1 cellular context compared by ENCODE assay signal in the genomic region with DNA sequence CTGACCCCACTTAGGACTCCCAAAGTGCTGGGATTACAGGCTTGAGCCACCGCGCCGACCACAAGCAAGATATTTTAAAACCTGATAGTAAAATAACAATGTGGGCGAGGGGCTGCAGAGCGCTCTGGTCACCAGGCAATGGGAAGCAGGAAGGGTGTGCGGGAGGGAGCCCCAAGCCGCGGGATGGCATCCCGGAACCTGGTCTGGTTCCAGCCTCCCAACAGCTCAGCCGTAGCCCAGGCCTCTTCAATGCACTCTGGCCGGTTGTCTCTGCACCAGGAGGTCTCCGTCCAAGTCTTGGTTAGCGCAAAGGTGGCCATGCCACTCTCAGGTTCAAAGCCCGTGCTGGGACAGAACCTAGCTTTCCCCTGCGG.
A peak's percentile ranks its signal among the peaks of the same experiment; 100 is the strongest.
TF ChIP-seq lines count a peak whose summit lies in the region.

No MANE protein-coding gene starts in this region.

TF ChIP-seq in HepG2, 621 proteins besides CTCF, POLR2A, EP300 and RAD21 (continued from another document):
- no peak for TF ChIP-seq ZBED4 (CRISPR knock-in tag; IDR thresholded peaks at IDR 0.05; ENCODE audit: borderline replicate concordance)
- TF ChIP-seq YEATS4 (CRISPR knock-in tag; IDR thresholded peaks at IDR 0.05; ENCODE audit: borderline replicate concordance), result no peak
- TF ChIP-seq, protein P1, sequence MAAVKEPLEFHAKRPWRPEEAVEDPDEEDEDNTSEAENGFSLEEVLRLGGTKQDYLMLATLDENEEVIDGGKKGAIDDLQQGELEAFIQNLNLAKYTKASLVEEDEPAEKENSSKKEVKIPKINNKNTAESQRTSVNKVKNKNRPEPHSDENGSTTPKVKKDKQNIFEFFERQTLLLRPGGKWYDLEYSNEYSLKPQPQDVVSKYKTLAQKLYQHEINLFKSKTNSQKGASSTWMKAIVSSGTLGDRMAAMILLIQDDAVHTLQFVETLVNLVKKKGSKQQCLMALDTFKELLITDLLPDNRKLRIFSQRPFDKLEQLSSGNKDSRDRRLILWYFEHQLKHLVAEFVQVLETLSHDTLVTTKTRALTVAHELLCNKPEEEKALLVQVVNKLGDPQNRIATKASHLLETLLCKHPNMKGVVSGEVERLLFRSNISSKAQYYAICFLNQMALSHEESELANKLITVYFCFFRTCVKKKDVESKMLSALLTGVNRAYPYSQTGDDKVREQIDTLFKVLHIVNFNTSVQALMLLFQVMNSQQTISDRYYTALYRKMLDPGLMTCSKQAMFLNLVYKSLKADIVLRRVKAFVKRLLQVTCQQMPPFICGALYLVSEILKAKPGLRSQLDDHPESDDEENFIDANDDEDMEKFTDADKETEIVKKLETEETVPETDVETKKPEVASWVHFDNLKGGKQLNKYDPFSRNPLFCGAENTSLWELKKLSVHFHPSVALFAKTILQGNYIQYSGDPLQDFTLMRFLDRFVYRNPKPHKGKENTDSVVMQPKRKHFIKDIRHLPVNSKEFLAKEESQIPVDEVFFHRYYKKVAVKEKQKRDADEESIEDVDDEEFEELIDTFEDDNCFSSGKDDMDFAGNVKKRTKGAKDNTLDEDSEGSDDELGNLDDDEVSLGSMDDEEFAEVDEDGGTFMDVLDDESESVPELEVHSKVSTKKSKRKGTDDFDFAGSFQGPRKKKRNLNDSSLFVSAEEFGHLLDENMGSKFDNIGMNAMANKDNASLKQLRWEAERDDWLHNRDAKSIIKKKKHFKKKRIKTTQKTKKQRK (IDR thresholded peaks at IDR 0.05; ENCODE audit: low read length), result no peak
- TF ChIP-seq MEF2D (CRISPR knock-in tag; IDR thresholded peaks at IDR 0.05), result 0 out of 2 replicates have a peak, but pooled peaks have one; percentile 22
- no peak for TF ChIP-seq ISL2 (CRISPR knock-in tag; IDR thresholded peaks at IDR 0.05)
- TF ChIP-seq NRL (CRISPR knock-in tag; IDR thresholded peaks at IDR 0.05; ENCODE audit: borderline replicate concordance), result 0 out of 2 replicates have a peak, but pooled peaks have one; percentile 26
- no peak for TF ChIP-seq KAT8 (CRISPR knock-in tag; IDR thresholded peaks at IDR 0.05)
- no peak for TF ChIP-seq GLI4 (CRISPR knock-in tag; IDR thresholded peaks at IDR 0.05; ENCODE audit: borderline replicate concordance)
- TF ChIP-seq SALL1 (CRISPR knock-in tag; IDR thresholded peaks at IDR 0.05), result 0 out of 2 replicates have a peak, but pooled peaks have one; percentile 24
- no peak for TF ChIP-seq EZH2 (conservative IDR thresholded peaks at IDR 0.05; ENCODE audit: low read depth, low read length)
- TF ChIP-seq ZNF33A (CRISPR knock-in tag; IDR thresholded peaks at IDR 0.05; ENCODE audit: borderline replicate concordance), result no peak
- TF ChIP-seq CENPT (CRISPR knock-in tag; IDR thresholded peaks at IDR 0.05; ENCODE audit: low read depth), result no peak
- peak; percentile 17; the same call in 1 of the 2 replicates for TF ChIP-seq SPEN (CRISPR knock-in tag; IDR thresholded peaks at IDR 0.05; ENCODE audit: low read depth)
- TF ChIP-seq ZSCAN30 (CRISPR knock-in tag; IDR thresholded peaks at IDR 0.05), result no peak
- no peak for TF ChIP-seq FOXA1 (IDR thresholded peaks at IDR 0.05)
- TF ChIP-seq FOXA1 (CRISPR knock-in tag; IDR thresholded peaks at IDR 0.05), result no peak
- no peak for TF ChIP-seq POGK (CRISPR knock-in tag; conservative IDR thresholded peaks at IDR 0.05)
- no peak for TF ChIP-seq NFIC (IDR thresholded peaks at IDR 0.05; ENCODE audit: low read length)
- TF ChIP-seq ZNF367 (CRISPR knock-in tag; IDR thresholded peaks at IDR 0.05; ENCODE audit: borderline replicate concordance), result no peak
- 0 out of 2 replicates have a peak, but pooled peaks have one; percentile 57 for TF ChIP-seq ZNF788 (CRISPR knock-in tag; IDR thresholded peaks at IDR 0.05; ENCODE audit: borderline replicate concordance)
- no peak for TF ChIP-seq KDM3A (CRISPR knock-in tag; IDR thresholded peaks at IDR 0.05; ENCODE audit: low read depth)
- TF ChIP-seq ZNF652 (CRISPR knock-in tag; IDR thresholded peaks at IDR 0.05; ENCODE audit: borderline replicate concordance, low read depth), result no peak
- TF ChIP-seq, protein P2, sequence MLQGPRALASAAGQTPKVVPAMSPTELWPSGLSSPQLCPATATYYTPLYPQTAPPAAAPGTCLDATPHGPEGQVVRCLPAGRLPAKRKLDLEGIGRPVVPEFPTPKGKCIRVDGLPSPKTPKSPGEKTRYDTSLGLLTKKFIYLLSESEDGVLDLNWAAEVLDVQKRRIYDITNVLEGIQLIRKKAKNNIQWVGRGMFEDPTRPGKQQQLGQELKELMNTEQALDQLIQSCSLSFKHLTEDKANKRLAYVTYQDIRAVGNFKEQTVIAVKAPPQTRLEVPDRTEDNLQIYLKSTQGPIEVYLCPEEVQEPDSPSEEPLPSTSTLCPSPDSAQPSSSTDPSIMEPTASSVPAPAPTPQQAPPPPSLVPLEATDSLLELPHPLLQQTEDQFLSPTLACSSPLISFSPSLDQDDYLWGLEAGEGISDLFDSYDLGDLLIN (CRISPR knock-in tag; IDR thresholded peaks at IDR 0.05; ENCODE audit: borderline replicate concordance), result no peak
- TF ChIP-seq, protein P3, sequence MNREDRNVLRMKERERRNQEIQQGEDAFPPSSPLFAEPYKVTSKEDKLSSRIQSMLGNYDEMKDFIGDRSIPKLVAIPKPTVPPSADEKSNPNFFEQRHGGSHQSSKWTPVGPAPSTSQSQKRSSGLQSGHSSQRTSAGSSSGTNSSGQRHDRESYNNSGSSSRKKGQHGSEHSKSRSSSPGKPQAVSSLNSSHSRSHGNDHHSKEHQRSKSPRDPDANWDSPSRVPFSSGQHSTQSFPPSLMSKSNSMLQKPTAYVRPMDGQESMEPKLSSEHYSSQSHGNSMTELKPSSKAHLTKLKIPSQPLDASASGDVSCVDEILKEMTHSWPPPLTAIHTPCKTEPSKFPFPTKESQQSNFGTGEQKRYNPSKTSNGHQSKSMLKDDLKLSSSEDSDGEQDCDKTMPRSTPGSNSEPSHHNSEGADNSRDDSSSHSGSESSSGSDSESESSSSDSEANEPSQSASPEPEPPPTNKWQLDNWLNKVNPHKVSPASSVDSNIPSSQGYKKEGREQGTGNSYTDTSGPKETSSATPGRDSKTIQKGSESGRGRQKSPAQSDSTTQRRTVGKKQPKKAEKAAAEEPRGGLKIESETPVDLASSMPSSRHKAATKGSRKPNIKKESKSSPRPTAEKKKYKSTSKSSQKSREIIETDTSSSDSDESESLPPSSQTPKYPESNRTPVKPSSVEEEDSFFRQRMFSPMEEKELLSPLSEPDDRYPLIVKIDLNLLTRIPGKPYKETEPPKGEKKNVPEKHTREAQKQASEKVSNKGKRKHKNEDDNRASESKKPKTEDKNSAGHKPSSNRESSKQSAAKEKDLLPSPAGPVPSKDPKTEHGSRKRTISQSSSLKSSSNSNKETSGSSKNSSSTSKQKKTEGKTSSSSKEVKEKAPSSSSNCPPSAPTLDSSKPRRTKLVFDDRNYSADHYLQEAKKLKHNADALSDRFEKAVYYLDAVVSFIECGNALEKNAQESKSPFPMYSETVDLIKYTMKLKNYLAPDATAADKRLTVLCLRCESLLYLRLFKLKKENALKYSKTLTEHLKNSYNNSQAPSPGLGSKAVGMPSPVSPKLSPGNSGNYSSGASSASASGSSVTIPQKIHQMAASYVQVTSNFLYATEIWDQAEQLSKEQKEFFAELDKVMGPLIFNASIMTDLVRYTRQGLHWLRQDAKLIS (CRISPR knock-in tag; IDR thresholded peaks at IDR 0.05), result no peak
